In the genomic region with DNA sequence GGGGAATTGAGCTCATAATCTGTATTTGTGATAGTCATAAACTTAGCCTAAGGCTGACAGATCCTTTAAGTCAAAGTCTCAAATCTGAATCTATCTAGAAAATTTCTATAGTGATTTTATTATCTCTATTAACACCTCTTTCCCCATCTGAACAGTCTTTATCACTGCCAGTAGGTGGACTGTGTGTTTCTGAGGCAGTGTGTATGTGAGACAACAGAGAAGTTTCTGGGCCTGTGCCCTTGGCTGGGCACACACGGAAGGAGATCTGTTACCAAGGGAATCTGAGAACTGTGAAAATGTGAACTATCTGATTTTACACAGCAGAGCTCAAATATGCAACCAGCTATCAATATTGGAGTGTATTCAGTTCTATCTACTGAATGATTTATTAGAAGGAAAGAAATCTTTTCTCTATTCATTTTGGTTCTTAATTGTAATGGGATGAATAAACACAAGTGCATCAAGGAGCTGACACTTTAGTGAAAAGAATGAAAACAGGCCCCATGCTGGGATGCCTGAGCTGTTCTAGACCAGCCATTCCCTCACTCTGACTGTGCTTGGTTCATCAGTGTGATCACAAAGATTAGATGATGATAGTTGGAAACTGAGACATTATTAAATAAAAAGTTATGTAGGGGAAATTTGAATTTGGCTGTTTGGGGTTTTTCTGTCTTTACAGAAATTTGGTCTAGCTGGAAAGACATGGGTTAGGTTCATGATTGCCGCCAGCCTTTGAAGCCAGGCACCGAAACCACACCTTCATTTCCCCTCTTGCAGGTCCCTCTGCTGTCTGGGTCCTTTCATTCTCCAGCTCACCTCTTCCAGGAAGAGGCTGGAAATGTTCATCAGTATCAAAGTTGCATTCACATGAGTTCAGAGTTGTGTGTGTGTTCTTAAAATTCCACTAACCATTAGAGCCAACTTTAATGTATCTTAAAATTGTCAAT, we compare ENCODE assay signal across 10 cellular contexts.
DNase-seq lines count a peak whose midpoint lies in the region; ATAC-seq and TF ChIP-seq lines count a peak whose summit lies in the region.
"Had no signal": no experiment of that assay in that cellular context is flagged by ENCODE, and none has a peak within 500 bp of the region (broad histone marks: within the 10 kb centered on the region; RNA-seq: fewer than 3 reads in every experiment).

No MANE protein-coding gene starts in this region.

- H3K27me3 Mint-ChIP-seq in CD8-positive, alpha-beta T cell (ENCODE audit: low read depth): no peaks in the 10 kb centered on the region
- no peaks in the 10 kb centered on the region for H3K27me3 Mint-ChIP-seq in T-cell

- intact Hi-C loops in CD8-positive, alpha-beta T cell (cut with DNase I, micrococcal nuclease): no loop called here
- intact Hi-C loops in uterus (cut with DNase I; ENCODE audit: low total_unique reads): no loop called here

- H3K4me3 Mint-ChIP-seq in CD8-positive, alpha-beta T cell: peak overlapping the region; percentile 29
- peak overlapping the region in 1 of 3 donors; percentile 19 for H3K4me3 Mint-ChIP-seq in T-cell

- peak in 2 of 7 experiments; percentile 18 to 21 for DNase-seq in CD8-positive, alpha-beta T cell
- DNase-seq in T-cell: peak in 19 of 34 experiments; percentile 4 to 27 (median 17)
- DNase-seq in activated naive CD8-positive, alpha-beta T cell treated with anti-CD3 and anti-CD28 coated beads, Interleukin-2, amount 50 U/mL, for 16 hours (ENCODE audit: low read depth, low spot score): peak; percentile 21
- peak; percentile 52 for DNase-seq in stimulated activated CD4-positive, alpha-beta T cell treated with anti-CD3 and anti-CD28 coated beads, Interleukin-12 subunit alpha, Interleukin-12 subunit beta, amount 100 ng/mL, for 4 hours
- no peak for DNase-seq in islet precursor cell
- DNase-seq in dermis blood vessel endothelial cell: no peak
- DNase-seq in uterus: no peak
- DNase-seq in Kasumi-1 (lab: John Stamatoyannopoulos, UW): no peak
- DNase-seq: NCI-H1048, RPMI8226 had no signal

- no peaks in the 10 kb centered on the region for H3K36me3 Mint-ChIP-seq in CD8-positive, alpha-beta T cell
- H3K36me3 Mint-ChIP-seq in T-cell: no peaks in the 10 kb centered on the region

- no peak for TF ChIP-seq POLR2A in uterus (IDR thresholded peaks at IDR 0.05)

- no peaks in the 10 kb centered on the region for H3K27me3 ChIP-seq in CD8-positive, alpha-beta T cell (ENCODE audit: insufficient read depth, low read length)
- no peaks in the 10 kb centered on the region for H3K27me3 ChIP-seq in uterus

- no peak for ATAC-seq in CD8-positive, alpha-beta T cell
- ATAC-seq in T-cell (replicated peaks in 1 of 4): peak; percentile 64 to 97 (median 78)

- H3K36me3 ChIP-seq in CD8-positive, alpha-beta T cell (ENCODE audit: insufficient read depth, low read length): no peaks in the 10 kb centered on the region
- no peaks in the 10 kb centered on the region for H3K36me3 ChIP-seq in uterus

- H3K9me3 ChIP-seq in CD8-positive, alpha-beta T cell (ENCODE audit: low read length): no peaks in the 10 kb centered on the region
- H3K9me3 ChIP-seq in uterus: no peaks in the 10 kb centered on the region

- peaks cover 11% of the 10 kb centered on the region for H3K4me1 ChIP-seq in CD8-positive, alpha-beta T cell (ENCODE audit: insufficient read depth, low read length)
- no peaks in the 10 kb centered on the region for H3K4me1 ChIP-seq in uterus

- H3K4me3 ChIP-seq in CD8-positive, alpha-beta T cell (ENCODE audit: low read depth, low read length): no peak overlapping the region
- no peak overlapping the region for H3K4me3 ChIP-seq in uterus

- H3K4me1 Mint-ChIP-seq in CD8-positive, alpha-beta T cell (ENCODE audit: low read depth): peaks cover 16% of the 10 kb centered on the region
- peaks cover 28 to 48% (median 31%) of the 10 kb centered on the region in 3 donors for H3K4me1 Mint-ChIP-seq in T-cell

- H3K27ac Mint-ChIP-seq in CD8-positive, alpha-beta T cell: peak overlapping the region; percentile 66
- peak overlapping the region; percentile 71 to 86 for H3K27ac Mint-ChIP-seq in T-cell

- CTCF ChIA-PET in CD8-positive, alpha-beta T cell (lab: Charles Lee): interaction anchor here (1.1 kb wide), 1 partner anchor 36 kb away, joined by 3 read pairs; no protein-coding TSS in a partner anchor
- CTCF ChIA-PET in T-cell (lab: Charles Lee): interaction anchor here (0.5 to 1.2 kb wide), 6 partner anchors 10 to 789 kb away, joined by 3 to 8 read pairs (median 4); no protein-coding TSS in a partner anchor

- no peaks in the 10 kb centered on the region for H3K9me3 Mint-ChIP-seq in CD8-positive, alpha-beta T cell
- H3K9me3 Mint-ChIP-seq in T-cell: no peaks in the 10 kb centered on the region

- H3K27ac ChIP-seq in CD8-positive, alpha-beta T cell (ENCODE audit: low read depth, low read length): no peak overlapping the region
- H3K27ac ChIP-seq in uterus: no peak overlapping the region

- no peak for TF ChIP-seq CTCF in CD8-positive, alpha-beta T cell (IDR thresholded peaks at IDR 0.05)
- no peak for TF ChIP-seq CTCF in uterus (IDR thresholded peaks at IDR 0.05)

- POLR2A ChIA-PET in CD8-positive, alpha-beta T cell (lab: Charles Lee): no interaction called here
- POLR2A ChIA-PET in T-cell (lab: Charles Lee): interaction anchor here in 1 of 2 donors (0.6 kb wide), 1 partner anchor 17 kb away, joined by 6 read pairs; no protein-coding TSS in a partner anchor

Comparison
In these comparisons a context has a peak if more than half of its experiments do, and no peak if none do; other contexts are left out.
1. DNase-seq: peak in T-cell (19 of 34), activated naive CD8-positive, alpha-beta T cell treated with anti-CD3 and anti-CD28 coated beads, Interleukin-2, amount 50 U/mL, for 16 hours (single experiment) and stimulated activated CD4-positive, alpha-beta T cell treated with anti-CD3 and anti-CD28 coated beads, Interleukin-12 subunit alpha, Interleukin-12 subunit beta, amount 100 ng/mL, for 4 hours (single experiment); none in islet precursor cell (single experiment), dermis blood vessel endothelial cell (single experiment), uterus (0 of 2) and Kasumi-1 (0 of 2).